8 cellular contexts compared by ENCODE assay signal in genomic region chr19:49570997-49571676, GRCh38. TPM values are rescaled to one million over a fixed set of nuclear protein-coding genes. Genes with fewer than 3 reads are reported as not detected.
DNase-seq lines count a peak whose midpoint lies in the region; ATAC-seq and TF ChIP-seq lines count a peak whose summit lies in the region.

No MANE protein-coding gene starts in this region.

- no peak overlapping the region for H3K18ac ChIP-seq in neuronal stem cell (ENCODE audit: low read length)

- no peak overlapping the region for H3K14ac ChIP-seq in neuronal stem cell (ENCODE audit: low read length)

- in situ Hi-C loops in GM13977 (cut with MboI; ENCODE audit: low pct_unique_long_range_greater_than_20kb, low sequenced_read_pairs, unreplicated experiment), result no loop called here

- H3K4me3 Mint-ChIP-seq in dendritic cell treated with granulocyte-macrophage colony-stimulating factor and Interleukin-4, amounts not matched to agents 40 ng/mL and 50 ng/mL, for 4 days, result no peak overlapping the region

- H2BK120ac ChIP-seq in neuronal stem cell (ENCODE audit: low read depth, low read length), result no peak overlapping the region

- no peak overlapping the region for H2BK12ac ChIP-seq in neuronal stem cell (ENCODE audit: low read length)

- H3K9me3 Mint-ChIP-seq in dendritic cell treated with granulocyte-macrophage colony-stimulating factor and Interleukin-4, amounts not matched to agents 40 ng/mL and 50 ng/mL, for 4 days, result no peaks in the 10 kb centered on the region

- H3K9me3 ChIP-seq in neuronal stem cell (replicated peaks in 1 of 2; ENCODE audit: control insufficient read depth in 2 of 2, insufficient read depth in 1 of 2, low read depth in 1 of 2, low read length in 2 of 2), result no peaks in the 10 kb centered on the region

- H3K4ac ChIP-seq in neuronal stem cell (ENCODE audit: low read length), result no peak overlapping the region

- no peak overlapping the region for H4K8ac ChIP-seq in neuronal stem cell (ENCODE audit: low read depth, low read length)

- no peak overlapping the region for H2BK5ac ChIP-seq in neuronal stem cell (ENCODE audit: low read length)

- no peak overlapping the region for H3K4me3 ChIP-seq in neuronal stem cell (ENCODE audit: low read length in 2 of 2)

- no peak overlapping the region for H3K4me2 ChIP-seq in neuronal stem cell (ENCODE audit: insufficient read depth, low read length, poor library complexity, severe bottlenecking)

- no peak overlapping the region for H4K91ac ChIP-seq in neuronal stem cell (ENCODE audit: low read depth, low read length, poor library complexity)

- ATAC-seq in GM18907 (IDR thresholded peaks at IDR 0.05; ENCODE audit: unreplicated experiment) (no peak), GM19452 (IDR thresholded peaks at IDR 0.05; ENCODE audit: unreplicated experiment) (no peak)

- peak; percentile 29 for TF ChIP-seq CTCF in GM13977 (IDR thresholded peaks at IDR 0.05; ENCODE audit: extremely low read depth, insufficient read depth, missing control alignments)

- peaks cover 8% of the 10 kb centered on the region for H3K79me1 ChIP-seq in neuronal stem cell (ENCODE audit: low read depth, low read length)

- H3K4me1 ChIP-seq in neuronal stem cell (ENCODE audit: control insufficient read depth in 2 of 2, insufficient read depth in 1 of 2, low read depth in 1 of 2, low read length in 2 of 2), result peaks cover 2 to 5% of the 10 kb centered on the region in 2 donors

- H3K36me3 Mint-ChIP-seq in dendritic cell treated with granulocyte-macrophage colony-stimulating factor and Interleukin-4, amounts not matched to agents 40 ng/mL and 50 ng/mL, for 4 days (ENCODE audit: low read depth), result peaks cover 47% of the 10 kb centered on the region

- peaks cover 33% of the 10 kb centered on the region for H3K4me1 Mint-ChIP-seq in dendritic cell treated with granulocyte-macrophage colony-stimulating factor and Interleukin-4, amounts not matched to agents 40 ng/mL and 50 ng/mL, for 4 days (ENCODE audit: low read depth)

- intact Hi-C loops in dendritic cell treated with granulocyte-macrophage colony-stimulating factor and Interleukin-4, amounts not matched to agents 40 ng/mL and 50 ng/mL, for 4 days (cut with micrococcal nuclease), result loop anchor here (1.0 kb wide), 2 partner anchors 65 to 97 kb away; partner anchors contain the start of gene FLT3LG
- intact Hi-C loops in posterior vena cava (cut with DNase I), result no loop called here

- H3K27me3 Mint-ChIP-seq in dendritic cell treated with granulocyte-macrophage colony-stimulating factor and Interleukin-4, amounts not matched to agents 40 ng/mL and 50 ng/mL, for 4 days, result no peaks in the 10 kb centered on the region

- peaks cover 10 to 32% of the 10 kb centered on the region in 2 donors for H3K36me3 ChIP-seq in neuronal stem cell (replicated peaks in 1 of 2; ENCODE audit: control insufficient read depth in 2 of 2, insufficient read depth in 2 of 2, low read length in 2 of 2)

- H3K27ac Mint-ChIP-seq in dendritic cell treated with granulocyte-macrophage colony-stimulating factor and Interleukin-4, amounts not matched to agents 40 ng/mL and 50 ng/mL, for 4 days, result peak overlapping the region; percentile 37

- no peak overlapping the region for H3K23ac ChIP-seq in neuronal stem cell (ENCODE audit: low read depth, low read length, poor library complexity)

- DNase-seq in GM13977 (ENCODE audit: low spot score) (no peak), NCI-H524 treated with DMSO at 0.1 percent for 48 hours (lab: John Stamatoyannopoulos, UW) (peak; percentile 26), neuronal stem cell (ENCODE audit: low spot score) (no peak), posterior vena cava (ENCODE audit: low spot score) (no peak)
- no peak for DNase-seq in activated CD8-positive, alpha-beta memory T cell treated with anti-CD3 and anti-CD28 coated beads, Interleukin-2, amount 50 U/mL, for 48 hours

- no peak overlapping the region for H2AK5ac ChIP-seq in neuronal stem cell (ENCODE audit: low read depth, low read length)

- no CpG with 5 or more reads among the region's 11 CpGs for WGBS in neuronal stem cell (ENCODE audit: extremely low coverage in 2 of 2, insufficient read length in 2 of 2, insufficient replicate concordance in 1 of 2), 2 donors

- H3K9ac ChIP-seq in neuronal stem cell (ENCODE audit: low read depth, low read length, poor library complexity), result no peak overlapping the region

- no peaks in the 10 kb centered on the region for H3K27me3 ChIP-seq in neuronal stem cell (ENCODE audit: control insufficient read depth in 3 of 3, insufficient read depth in 3 of 3, low read depth in 1 of 3, low read length in 3 of 3)

- H2BK15ac ChIP-seq in neuronal stem cell (ENCODE audit: low read length), result no peak overlapping the region

- H2AFZ ChIP-seq in neuronal stem cell (ENCODE audit: low read length), result no peak overlapping the region

- peak overlapping the region; percentile 7 for H3K27ac ChIP-seq in neuronal stem cell (replicated peaks; ENCODE audit: low read length)

RNA-seq across cellular contexts. Expression of gene NOSIP, which starts 9.2 kb away (rescaled TPM):
- 44.8 TPM for polyA plus RNA-seq in neuronal stem cell (2013, experiment 1 of 2)
- polyA plus RNA-seq in neuronal stem cell (2013, experiment 2 of 2), result 45.0 TPM
- total RNA-seq in posterior vena cava, result 10 to 100 TPM; 35.8 to 36.0 TPM

RNA-seq across cellular contexts. Expression of gene PRRG2, which starts 10.0 kb away (rescaled TPM):
- 0.73 TPM for polyA plus RNA-seq in neuronal stem cell (2013, experiment 1 of 2)
- 1.00 TPM for polyA plus RNA-seq in neuronal stem cell (2013, experiment 2 of 2)
- under 1 TPM; 0.46 to 0.52 TPM for total RNA-seq in posterior vena cava

RNA-seq across cellular contexts. Expression of gene PRR12, which starts 19.8 kb away (rescaled TPM):
- polyA plus RNA-seq in neuronal stem cell (2013, experiment 1 of 2), result 16.0 TPM
- polyA plus RNA-seq in neuronal stem cell (2013, experiment 2 of 2), result 16.2 TPM
- total RNA-seq in posterior vena cava, result 10 to 100 TPM; 18.8 to 21.7 TPM

RNA-seq across cellular contexts. Expression of gene RCN3, which starts 43.3 kb away (rescaled TPM):
- 6.8 TPM for polyA plus RNA-seq in neuronal stem cell (2013, experiment 1 of 2)
- polyA plus RNA-seq in neuronal stem cell (2013, experiment 2 of 2), result 7.0 TPM
- total RNA-seq in posterior vena cava, result 100 to 1,000 TPM in 1 of 2 donors, 10 to 100 TPM in 1; 94.0 to 128 TPM

RNA-seq across cellular contexts. Expression of gene FCGRT, which starts 58.7 kb away (rescaled TPM):
- 32.8 TPM for polyA plus RNA-seq in neuronal stem cell (2013, experiment 1 of 2)
- polyA plus RNA-seq in neuronal stem cell (2013, experiment 2 of 2), result 29.3 TPM
- total RNA-seq in posterior vena cava, result 100 to 1,000 TPM; 192 to 304 TPM
